Comparison of ENCODE assay signal across 30 cellular contexts in genomic region chr5:121319292-121319691, GRCh38.
"Had no signal": no experiment of that assay in that cellular context is flagged by ENCODE, and none has a peak within 500 bp of the region (broad histone marks: within the 10 kb centered on the region; RNA-seq: fewer than 3 reads in every experiment).

No MANE protein-coding gene starts in this region.

- H3K9me3 ChIP-seq: esophagus squamous epithelium had no signal

- ATAC-seq: activated CD4-positive, alpha-beta T cell treated with anti-CD3 and anti-CD28 coated beads for 36 hours; activated naive CD4-positive, alpha-beta T cell treated with anti-CD3 and anti-CD28 coated beads, Interleukin-2, amount 50 U/mL, for 72 hours; activated T-cell treated with anti-CD3 and anti-CD28 coated beads, Interleukin-2, amount 50 U/mL, for 72 hours; T-helper 17 cell had no signal

- H3K27me3 ChIP-seq: brain microvascular endothelial cell, esophagus squamous epithelium had no signal

- H3K36me3 ChIP-seq: brain microvascular endothelial cell, esophagus squamous epithelium had no signal

- H3K4me3 ChIP-seq: esophagus squamous epithelium had no signal

- DNase-seq: activated CD4-positive, alpha-beta memory T cell treated with anti-CD3 and anti-CD28 coated beads, Interleukin-2, amount 10 ng/mL, durations not matched to agents 7 days and 5 days; activated CD4-positive, alpha-beta T cell treated with anti-CD3 and anti-CD28 coated beads for 36 hours; activated CD4-positive, alpha-beta T cell treated with anti-CD3 and anti-CD28 coated beads, Interleukin-2, amount 10 ng/mL, durations not matched to agents 7 days and 5 days; activated CD4-positive, alpha-beta T cell treated with anti-CD3 and anti-CD28 coated beads, Interleukin-2, amount 50 U/mL, for 4 hours; activated CD4-positive, CD25-positive, alpha-beta regulatory T cell; activated CD4-positive, CD25-positive, alpha-beta regulatory T cell treated with anti-CD3 and anti-CD28 coated beads, Interleukin-2, amount 50 U/mL, for 72 hours; activated CD8-positive, alpha-beta memory T cell treated with anti-CD3 and anti-CD28 coated beads, Interleukin-2, amount 50 U/mL, for 48 hours; activated gamma-delta T cell; activated naive CD4-positive, alpha-beta T cell; activated naive CD4-positive, alpha-beta T cell treated with anti-CD3 and anti-CD28 coated beads, Interleukin-2, amount 10 ng/mL, durations not matched to agents 7 days and 5 days; activated naive CD8-positive, alpha-beta T cell treated with anti-CD3 and anti-CD28 coated beads, Interleukin-2, amount 10 ng/mL, durations not matched to agents 7 days and 5 days; activated T-cell treated with anti-CD3 and anti-CD28 coated beads for 4 hours; activated T-cell treated with anti-CD3 and anti-CD28 coated beads, Interleukin-2, amount 50 U/mL, for 24 hours; activated T-cell treated with anti-CD3 and anti-CD28 coated beads, Interleukin-2, amount 50 U/mL, for 72 hours; brain microvascular endothelial cell; caudate nucleus; cortex of kidney; dermis blood vessel endothelial cell; effector CD4-positive, alpha-beta T cell; esophagus squamous epithelium; head of caudate nucleus; T-helper 1 cell; T-helper 17 cell; T1000 had no signal

- H3K27ac ChIP-seq: brain microvascular endothelial cell, epithelial cell of prostate, esophagus squamous epithelium had no signal

- FAIRE-seq: astrocyte, colon, endometrium, endothelial cell of umbilical vein had no signal

- H3K4me1 ChIP-seq: esophagus squamous epithelium had no signal
